ENCODE assay signal across 1 cellular context in the genomic region with DNA sequence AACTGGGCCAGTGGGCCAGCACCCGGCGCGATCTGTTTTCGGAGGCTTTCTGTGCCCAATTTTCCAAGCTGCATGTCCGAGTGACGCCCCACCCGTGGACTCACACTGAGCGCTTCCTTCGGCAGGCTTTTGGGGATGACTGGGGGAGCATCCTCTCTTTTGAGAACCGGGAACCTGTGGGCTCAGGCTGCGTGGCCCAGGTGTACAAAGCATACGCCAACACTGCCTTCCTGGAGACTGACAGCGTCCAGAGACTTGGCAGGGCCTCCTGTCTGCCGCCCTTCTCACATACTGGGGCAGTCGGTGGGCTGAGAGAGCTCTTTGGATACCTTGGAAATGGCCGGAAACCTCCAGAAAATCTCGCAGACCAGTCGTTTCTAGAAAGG.
TF ChIP-seq lines count a peak whose summit lies in the region.

No MANE protein-coding gene starts in this region.

TF ChIP-seq in H1, 55 proteins besides CTCF, POLR2A, EP300 and RAD21:
- no peak for TF ChIP-seq ZNF274 (IDR thresholded peaks at IDR 0.05; ENCODE audit: borderline replicate concordance, extremely low read depth, low read length)
- peak; percentile 5 for TF ChIP-seq SAP30 (IDR thresholded peaks at IDR 0.05; ENCODE audit: insufficient read depth, insufficient replicate concordance, low read length)
- 0 out of 2 replicates have a peak, but pooled peaks have one; percentile 1 for TF ChIP-seq TAF1 (IDR thresholded peaks at IDR 0.05; ENCODE audit: low read depth, low read length)
- TF ChIP-seq HDAC2 (IDR thresholded peaks at IDR 0.05; ENCODE audit: borderline replicate concordance in 1 of 2, low read depth in 2 of 2, low read length in 2 of 2) = 0 out of 4 replicates have a peak, but pooled peaks of 1 of the 2 experiments have one; percentile 14
- no peak for TF ChIP-seq SP4 (IDR thresholded peaks at IDR 0.05; ENCODE audit: low read length)
